Comparison of ENCODE assay signal across 9 cellular contexts in the genomic region with DNA sequence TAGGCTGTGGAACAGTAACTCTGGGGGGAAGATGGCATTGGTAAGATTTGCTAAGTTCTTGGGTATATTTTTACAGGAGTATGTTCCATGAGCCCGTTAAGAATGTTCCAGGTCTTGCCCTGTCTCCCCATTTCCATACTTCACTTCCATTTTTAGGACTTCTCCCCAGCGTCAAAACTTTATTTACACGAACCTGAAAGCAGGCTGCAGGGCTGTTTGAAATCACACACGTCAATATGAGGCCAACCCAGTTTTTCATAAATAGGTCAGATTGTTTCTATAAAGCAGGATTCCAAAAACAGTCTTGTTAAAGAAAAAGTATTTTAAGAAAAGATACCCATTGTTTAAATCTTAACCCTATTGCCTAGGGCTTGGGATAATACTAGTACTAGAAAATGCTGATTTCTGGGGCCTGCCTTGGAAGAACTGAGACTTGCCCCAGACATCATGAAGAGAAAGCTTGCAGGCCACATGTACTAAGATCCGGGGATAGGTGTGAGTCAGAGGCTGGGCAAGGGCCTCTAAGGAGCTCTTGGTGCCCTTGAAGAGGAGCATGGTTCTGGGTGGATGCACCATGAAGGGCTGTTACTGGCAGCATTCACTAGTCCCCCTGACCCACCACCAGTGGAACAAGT. TPM values are rescaled to one million over a fixed set of nuclear protein-coding genes. Genes with fewer than 3 reads are reported as not detected.
DNase-seq lines count a peak whose midpoint lies in the region; ATAC-seq and TF ChIP-seq lines count a peak whose summit lies in the region.
"Had no signal": no experiment of that assay in that cellular context is flagged by ENCODE, and none has a peak within 500 bp of the region (broad histone marks: within the 10 kb centered on the region; RNA-seq: fewer than 3 reads in every experiment).

No MANE protein-coding gene starts in this region.

- no peaks in the 10 kb centered on the region for H3K36me3 ChIP-seq in Karpas-422 (ENCODE audit: insufficient read depth, low read length)
- no peaks in the 10 kb centered on the region for H3K36me3 ChIP-seq in neural progenitor cell

- ATAC-seq in HG02610 (IDR thresholded peaks at IDR 0.05; ENCODE audit: unreplicated experiment): peak; percentile 34
- ATAC-seq in SK-N-SH treated with all-trans-retinoic acid at 6 μM for 48 hours: peak; percentile 68
- no peak for ATAC-seq in CD4-positive, alpha-beta T cell (ENCODE audit: poor library complexity)

- H2AFZ ChIP-seq in Karpas-422 (ENCODE audit: low read length): no peak overlapping the region
- no peak overlapping the region for H2AFZ ChIP-seq in neural progenitor cell (replicated peaks)

- CTCF ChIA-PET in CD4-positive, alpha-beta T cell (lab: Charles Lee): no interaction called here

- H3K27ac Mint-ChIP-seq in neural progenitor cell: no peak overlapping the region
- H3K27ac Mint-ChIP-seq in CD4-positive, alpha-beta T cell: no peak overlapping the region

- no peak overlapping the region for H3K4me3 Mint-ChIP-seq in neural progenitor cell
- H3K4me3 Mint-ChIP-seq in CD4-positive, alpha-beta T cell: no peak overlapping the region

- POLR2A ChIA-PET in CD4-positive, alpha-beta T cell (lab: Charles Lee): no interaction called here

- H3K27me3 ChIP-seq in Karpas-422 (ENCODE audit: low read length) (no peaks in the 10 kb centered on the region), neural progenitor cell (no peaks in the 10 kb centered on the region)
- H3K27me3 ChIP-seq in CD4-positive, alpha-beta T cell (ENCODE audit: control insufficient read depth, insufficient read depth, low read length): no peaks in the 10 kb centered on the region

- H3K9me3 Mint-ChIP-seq in neural progenitor cell: peaks cover 53% of the 10 kb centered on the region
- H3K9me3 Mint-ChIP-seq in CD4-positive, alpha-beta T cell: peaks cover 1% of the 10 kb centered on the region

- no peak overlapping the region for H3K27ac ChIP-seq in Karpas-422 (ENCODE audit: low read length)
- H3K27ac ChIP-seq in neural progenitor cell: no peak overlapping the region
- no peak overlapping the region for H3K27ac ChIP-seq in CD4-positive, alpha-beta T cell (ENCODE audit: low read depth, low read length)

- H3K27me3 Mint-ChIP-seq in neural progenitor cell (ENCODE audit: insufficient read depth, low read depth): no peaks in the 10 kb centered on the region
- peaks cover 9% of the 10 kb centered on the region for H3K27me3 Mint-ChIP-seq in CD4-positive, alpha-beta T cell

- H3K9me3 ChIP-seq in Karpas-422 (ENCODE audit: low read length) (0 out of 2 replicates have a peak, but pooled peaks cover 9% of the 10 kb centered on the region), neural progenitor cell (ENCODE audit: low read depth) (no peaks in the 10 kb centered on the region)
- no peaks in the 10 kb centered on the region for H3K9me3 ChIP-seq in CD4-positive, alpha-beta T cell (ENCODE audit: control insufficient read depth, low read length)

- H3K9me2 ChIP-seq in Karpas-422 (replicated peaks; ENCODE audit: insufficient read depth, low read length): no peaks in the 10 kb centered on the region

- H3K79me2 ChIP-seq in Karpas-422 (ENCODE audit: low read length): no peaks in the 10 kb centered on the region
- peaks cover 100% of the 10 kb centered on the region for H3K79me2 ChIP-seq in neural progenitor cell (ENCODE audit: low read depth)

- H3K36me3 Mint-ChIP-seq in neural progenitor cell: peaks cover 40% of the 10 kb centered on the region
- H3K36me3 Mint-ChIP-seq in CD4-positive, alpha-beta T cell (ENCODE audit: low read depth): no peaks in the 10 kb centered on the region

- no peaks in the 10 kb centered on the region for H4K20me1 ChIP-seq in Karpas-422 (ENCODE audit: insufficient read depth, low read depth, low read length)
- H4K20me1 ChIP-seq in neural progenitor cell (ENCODE audit: low read depth): peaks cover 69% of the 10 kb centered on the region

- peaks cover 16% of the 10 kb centered on the region for H3K4me1 Mint-ChIP-seq in neural progenitor cell
- peaks cover 12% of the 10 kb centered on the region for H3K4me1 Mint-ChIP-seq in CD4-positive, alpha-beta T cell (ENCODE audit: low read depth)

- H3K9ac ChIP-seq in Karpas-422 (ENCODE audit: low read length) (no peak overlapping the region), neural progenitor cell (no peak overlapping the region)

- no peaks in the 10 kb centered on the region for H3F3A ChIP-seq in neural progenitor cell (ENCODE audit: low read depth)

- H3K4me1 ChIP-seq in Karpas-422 (ENCODE audit: low read length) (no peaks in the 10 kb centered on the region), neural progenitor cell (peaks cover 27% of the 10 kb centered on the region)

- DNase-seq in EL (peak; percentile 78), mesenteric fat pad (ENCODE audit: low spot score) (peak; percentile 60), Karpas-422 (no peak), neural progenitor cell (ENCODE audit: low spot score) (no peak)
- DNase-seq in activated T-cell treated with anti-CD3 and anti-CD28 coated beads, Interleukin-2, amount 50 U/mL, for 1 hour: no peak
- DNase-seq in CD4-positive, alpha-beta T cell: no peak
- DNase-seq: cerebellar nuclear complex had no signal

- H3K4me2 ChIP-seq in Karpas-422 (ENCODE audit: low read depth, low read length, poor library complexity, severe bottlenecking) (no peak overlapping the region), neural progenitor cell (no peak overlapping the region)

- no peak for TF ChIP-seq CTCF in neural progenitor cell (IDR thresholded peaks at IDR 0.05)
- TF ChIP-seq CTCF in CD4-positive, alpha-beta T cell (IDR thresholded peaks at IDR 0.05): no peak

- intact Hi-C loops in CD4-positive, alpha-beta T cell (cut with DNase I, micrococcal nuclease): no loop called here

- no peak overlapping the region for H3K4me3 ChIP-seq in Karpas-422 (ENCODE audit: low read length)
- no peak overlapping the region for H3K4me3 ChIP-seq in neural progenitor cell

TF ChIP-seq in SK-N-SH treated with all-trans-retinoic acid at 6 μM for 48 hours, 23 proteins besides CTCF, POLR2A, EP300 and RAD21:
- TF ChIP-seq ZFP3 (CRISPR knock-in tag; IDR thresholded peaks at IDR 0.05) (no peak), ZNF565 (CRISPR knock-in tag; conservative IDR thresholded peaks at IDR 0.05; ENCODE audit: low read depth) (no peak), ARNTL (CRISPR knock-in tag; IDR thresholded peaks at IDR 0.05; ENCODE audit: borderline replicate concordance, low read depth) (no peak), OSR1 (CRISPR knock-in tag; IDR thresholded peaks at IDR 0.05) (no peak), TCF4 (CRISPR knock-in tag; IDR thresholded peaks at IDR 0.05; ENCODE audit: borderline replicate concordance) (no peak), ESRRG (CRISPR knock-in tag; IDR thresholded peaks at IDR 0.05) (no peak), SNAI2 (CRISPR knock-in tag; IDR thresholded peaks at IDR 0.05) (no peak), PPARA (CRISPR knock-in tag; IDR thresholded peaks at IDR 0.05; ENCODE audit: borderline replicate concordance) (no peak), GLIS3 (CRISPR knock-in tag; IDR thresholded peaks at IDR 0.05) (no peak), ZFP30 (CRISPR knock-in tag; IDR thresholded peaks at IDR 0.05) (no peak), BACH2 (CRISPR knock-in tag; IDR thresholded peaks at IDR 0.05; ENCODE audit: borderline replicate concordance) (no peak), TOX (CRISPR knock-in tag; IDR thresholded peaks at IDR 0.05; ENCODE audit: borderline replicate concordance) (no peak), ISL1 (CRISPR knock-in tag; IDR thresholded peaks at IDR 0.05) (no peak)
- TF ChIP-seq, protein P1, sequence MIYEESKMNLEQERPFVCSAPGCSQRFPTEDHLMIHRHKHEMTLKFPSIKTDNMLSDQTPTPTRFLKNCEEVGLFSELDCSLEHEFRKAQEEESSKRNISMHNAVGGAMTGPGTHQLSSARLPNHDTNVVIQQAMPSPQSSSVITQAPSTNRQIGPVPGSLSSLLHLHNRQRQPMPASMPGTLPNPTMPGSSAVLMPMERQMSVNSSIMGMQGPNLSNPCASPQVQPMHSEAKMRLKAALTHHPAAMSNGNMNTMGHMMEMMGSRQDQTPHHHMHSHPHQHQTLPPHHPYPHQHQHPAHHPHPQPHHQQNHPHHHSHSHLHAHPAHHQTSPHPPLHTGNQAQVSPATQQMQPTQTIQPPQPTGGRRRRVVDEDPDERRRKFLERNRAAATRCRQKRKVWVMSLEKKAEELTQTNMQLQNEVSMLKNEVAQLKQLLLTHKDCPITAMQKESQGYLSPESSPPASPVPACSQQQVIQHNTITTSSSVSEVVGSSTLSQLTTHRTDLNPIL (CRISPR knock-in tag; IDR thresholded peaks at IDR 0.05; ENCODE audit: low read depth): no peak
- TF ChIP-seq, protein P2, sequence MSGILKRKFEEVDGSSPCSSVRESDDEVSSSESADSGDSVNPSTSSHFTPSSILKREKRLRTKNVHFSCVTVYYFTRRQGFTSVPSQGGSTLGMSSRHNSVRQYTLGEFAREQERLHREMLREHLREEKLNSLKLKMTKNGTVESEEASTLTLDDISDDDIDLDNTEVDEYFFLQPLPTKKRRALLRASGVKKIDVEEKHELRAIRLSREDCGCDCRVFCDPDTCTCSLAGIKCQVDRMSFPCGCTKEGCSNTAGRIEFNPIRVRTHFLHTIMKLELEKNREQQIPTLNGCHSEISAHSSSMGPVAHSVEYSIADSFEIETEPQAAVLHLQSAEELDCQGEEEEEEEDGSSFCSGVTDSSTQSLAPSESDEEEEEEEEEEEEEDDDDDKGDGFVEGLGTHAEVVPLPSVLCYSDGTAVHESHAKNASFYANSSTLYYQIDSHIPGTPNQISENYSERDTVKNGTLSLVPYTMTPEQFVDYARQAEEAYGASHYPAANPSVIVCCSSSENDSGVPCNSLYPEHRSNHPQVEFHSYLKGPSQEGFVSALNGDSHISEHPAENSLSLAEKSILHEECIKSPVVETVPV (CRISPR knock-in tag; IDR thresholded peaks at IDR 0.05): no peak

RNA-seq across cellular contexts. Expression of a gene that starts 24.2 kb away (rescaled TPM):
- total RNA-seq in mesenteric fat pad (145 TPM), neural progenitor cell (ENCODE audit: low replicate concordance) (76.3 and 84.7 TPM in 2 replicates)
- 0.04 and 0.25 TPM in 2 replicates for total RNA-seq in Karpas-422 (2014; rRNA removed; shearing (Covaris generic); ENCODE audit: low replicate concordance)
- 1 to 10 TPM; 4.1 to 6.5 TPM for total RNA-seq in CD4-positive, alpha-beta T cell

Comparison
In these comparisons a context has a peak if more than half of its experiments do, and no peak if none do; other contexts are left out.
1. DNase-seq: peak in EL (single experiment) and mesenteric fat pad (single experiment); none in Karpas-422 (single experiment), neural progenitor cell (single experiment), activated T-cell treated with anti-CD3 and anti-CD28 coated beads, Interleukin-2, amount 50 U/mL, for 1 hour (single experiment) and CD4-positive, alpha-beta T cell (0 of 10).
2. RNA of a gene that starts 24.2 kb away (total RNA-seq): 145 TPM in mesenteric fat pad (single experiment) and 76.3 to 84.7 TPM in neural progenitor cell; 4.1 to 6.5 TPM in CD4-positive, alpha-beta T cell and 0.04 to 0.25 TPM in Karpas-422; every median in the first group is over 10 times any median in the second.